In the genomic region with DNA sequence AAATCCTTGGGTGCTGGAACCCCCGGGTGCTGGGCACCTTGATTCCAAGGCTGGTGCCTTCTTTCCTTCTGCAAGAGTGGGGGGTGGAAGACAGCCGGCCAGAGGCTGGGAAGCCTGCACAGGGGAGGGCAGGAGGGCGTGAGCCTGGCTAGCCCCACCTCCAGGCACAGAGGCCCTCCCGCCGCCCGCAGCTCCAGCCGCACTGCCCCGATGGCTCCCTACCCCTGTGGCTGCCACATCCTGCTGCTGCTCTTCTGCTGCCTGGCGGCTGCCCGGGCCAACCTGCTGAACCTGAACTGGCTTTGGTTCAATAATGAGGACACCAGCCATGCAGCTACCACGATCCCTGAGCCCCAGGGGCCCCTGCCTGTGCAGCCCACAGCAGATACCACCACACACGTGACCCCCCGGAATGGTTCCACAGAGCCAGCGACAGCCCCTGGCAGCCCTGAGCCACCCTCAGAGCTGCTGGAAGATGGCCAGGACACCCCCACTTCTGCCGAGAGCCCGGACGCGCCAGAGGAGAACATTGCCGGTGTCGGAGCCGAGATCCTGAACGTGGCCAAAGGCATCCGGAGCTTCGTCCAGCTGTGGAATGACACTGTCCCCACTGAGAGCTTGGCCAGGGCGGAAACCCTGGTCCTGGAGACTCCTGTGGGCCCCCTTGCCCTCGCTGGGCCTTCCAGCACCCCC, we compare ENCODE assay signal across 8 cellular contexts. TPM values are rescaled to one million over a fixed set of nuclear protein-coding genes. Genes with fewer than 3 reads are reported as not detected.
A peak's percentile ranks its signal among the peaks of the same experiment; 100 is the strongest.
DNase-seq lines count a peak whose midpoint lies in the region; ATAC-seq and TF ChIP-seq lines count a peak whose summit lies in the region.

No MANE protein-coding gene starts in this region.

- H3T11ph ChIP-seq in H9 (ENCODE audit: low read length) = no peak overlapping the region

- H3K9me3 Mint-ChIP-seq in H9 = peaks cover 0 to 2% of the 10 kb centered on the region in 2 experiments; a peak in 3 of 5 replicates
- no peaks in the 10 kb centered on the region for H3K9me3 Mint-ChIP-seq in immature natural killer cell

- H3K36me3 Mint-ChIP-seq in H9 (ENCODE audit: insufficient read depth in 1 of 3, low read depth in 3 of 3) = peaks cover 11 to 20% (median 17%) of the 10 kb centered on the region in 3 experiments
- no peaks in the 10 kb centered on the region for H3K36me3 Mint-ChIP-seq in immature natural killer cell

- no peak overlapping the region for H2BK120ac ChIP-seq in H9 (ENCODE audit: low read depth, low read length, poor library complexity, severe bottlenecking)

- intact Hi-C loops in ovary (cut with DNase I) = loop anchor here in 1 of 4 donors (10.0 kb wide), 1 partner anchor 311 kb away; no protein-coding TSS in a partner anchor

- H2AK5ac ChIP-seq in H9 (ENCODE audit: insufficient read length, low read length) = no peak overlapping the region

- no peak overlapping the region for H2BK12ac ChIP-seq in H9 (ENCODE audit: insufficient read length, low read depth, low read length)

- H3K27me3 ChIP-seq in NT2/D1 (ENCODE audit: insufficient read depth, insufficient read length) = no peaks in the 10 kb centered on the region
- no peaks in the 10 kb centered on the region for H3K27me3 ChIP-seq in ovary
- no peaks in the 10 kb centered on the region for H3K27me3 ChIP-seq in H9 (ENCODE audit: insufficient read depth, low read length)

- no peak overlapping the region for H3K4ac ChIP-seq in H9 (ENCODE audit: low read depth, low read length)

- no peak overlapping the region for H4K91ac ChIP-seq in H9 (ENCODE audit: insufficient read length, low read depth, low read length)

- no peaks in the 10 kb centered on the region for H3K23me2 ChIP-seq in H9 (ENCODE audit: insufficient read length, low read depth, low read length, poor library complexity, severe bottlenecking)

- DNase-seq in CMK (ENCODE audit: low read depth) (peak; percentile 42), NT2/D1 (ENCODE audit: low read depth, low spot score) (no peak), ovary (peak in 3 of 5 donors; percentile 58 to 68 (median 58)), H9 (no peak), immature natural killer cell (no peak)

- peaks cover 9% of the 10 kb centered on the region; the same call in 1 of the 2 replicates for H3K79me2 ChIP-seq in H9 (ENCODE audit: insufficient read depth, low read length)

- H2BK5ac ChIP-seq in H9 (ENCODE audit: insufficient read length, low read length) = no peak overlapping the region

- no peak overlapping the region for H3K23ac ChIP-seq in H9 (ENCODE audit: insufficient read length, low read depth, low read length)

- no peak overlapping the region for H3K4me2 ChIP-seq in H9 (ENCODE audit: insufficient read depth, insufficient read length, low read length)

- H3K9me3 ChIP-seq in NT2/D1 (ENCODE audit: insufficient read depth, low read length) (peaks cover 10% of the 10 kb centered on the region; the same call in 1 of the 2 replicates), ovary (no peaks in the 10 kb centered on the region), H9 (ENCODE audit: control insufficient read depth, low read depth, low read length) (no peaks in the 10 kb centered on the region)

- no peak overlapping the region for H3K56ac ChIP-seq in H9 (ENCODE audit: insufficient read length, low read depth, low read length)

- peak; percentile 67 for ATAC-seq in esophagus mucosa
- ATAC-seq in GM18505 (IDR thresholded peaks at IDR 0.05; ENCODE audit: unreplicated experiment) = no peak
- no peak for ATAC-seq in HG03442 (IDR thresholded peaks at IDR 0.05; ENCODE audit: unreplicated experiment)

- H3K4me1 ChIP-seq in NT2/D1 (ENCODE audit: insufficient read depth, insufficient read length) = peaks cover 43% of the 10 kb centered on the region
- H3K4me1 ChIP-seq in ovary (ENCODE audit: insufficient read depth) = peaks cover 18% of the 10 kb centered on the region
- no peaks in the 10 kb centered on the region for H3K4me1 ChIP-seq in H9 (ENCODE audit: insufficient read depth, low read length)

- H3K14ac ChIP-seq in H9 (ENCODE audit: insufficient read depth, low read length) = no peak overlapping the region

- H3K36me3 ChIP-seq in NT2/D1 (ENCODE audit: insufficient read depth, insufficient read length, low read length) (peaks cover 90% of the 10 kb centered on the region), ovary (no peaks in the 10 kb centered on the region)

- H3K27ac ChIP-seq in ovary (no peak overlapping the region), H9 (ENCODE audit: insufficient read length, low read depth, low read length) (no peak overlapping the region)

- peak overlapping the region in 1 of 3 experiments; percentile 68; a peak in 2 of 7 replicates for H3K27ac Mint-ChIP-seq in H9
- no peak overlapping the region for H3K27ac Mint-ChIP-seq in immature natural killer cell

- TF ChIP-seq EP300 in ovary (IDR thresholded peaks at IDR 0.05) = no peak

- 16 to 25% (median 22%) methylated on average over 25 to 26 of the region's 26 CpGs for WGBS in ovary, 3 donors
- WGBS in H9 (ENCODE audit: extremely low coverage, insufficient read length, low lambda C conversion rate) = no CpG with 5 or more reads among the region's 26 CpGs

- H3K18ac ChIP-seq in H9 (ENCODE audit: insufficient read length, low read depth, low read length) = no peak overlapping the region

- H3K4me3 Mint-ChIP-seq in H9 = no peak overlapping the region
- H3K4me3 Mint-ChIP-seq in immature natural killer cell = no peak overlapping the region

- H3K9ac ChIP-seq in NT2/D1 (ENCODE audit: insufficient read length, low read depth) = peak overlapping the region; percentile 6
- no peak overlapping the region for H3K9ac ChIP-seq in H9 (ENCODE audit: extremely low read depth, insufficient read length, low read length)

- H4K5ac ChIP-seq in H9 (ENCODE audit: insufficient read length, low read depth, low read length) = no peak overlapping the region

- H2AFZ ChIP-seq in H9 (ENCODE audit: low read length) = no peak overlapping the region

- TF ChIP-seq CTCF in ovary (IDR thresholded peaks at IDR 0.05) (no peak), H9 (conservative IDR thresholded peaks at IDR 0.05) (no peak)

- no peak overlapping the region for H4K8ac ChIP-seq in H9 (replicated peaks; ENCODE audit: insufficient read length, low read depth, low read length)

- H3K27me3 Mint-ChIP-seq in H9 (ENCODE audit: low read depth) (no peaks in the 10 kb centered on the region), immature natural killer cell (ENCODE audit: low read depth in 3 of 3) (peaks cover 0 to 3% (median 3%) of the 10 kb centered on the region in 3 donors)

- peaks cover 2% of the 10 kb centered on the region for H3K79me1 ChIP-seq in H9 (ENCODE audit: insufficient read depth, low read depth, low read length, poor library complexity, severe bottlenecking)

- H2BK15ac ChIP-seq in H9 (ENCODE audit: low read depth, low read length) = no peak overlapping the region

- no peaks in the 10 kb centered on the region for H4K20me1 ChIP-seq in H9 (ENCODE audit: control insufficient read depth, insufficient read depth, insufficient read length)

- no peak overlapping the region for H2BK20ac ChIP-seq in H9 (ENCODE audit: low read depth, low read length, poor library complexity, severe bottlenecking)

- peaks cover 4 to 6% of the 10 kb centered on the region in 2 experiments; a peak in 2 of 4 replicates for H3K4me1 Mint-ChIP-seq in H9
- H3K4me1 Mint-ChIP-seq in immature natural killer cell = peaks cover 0 to 2% of the 10 kb centered on the region in 2 donors

- TF ChIP-seq POLR2A in ovary (IDR thresholded peaks at IDR 0.05) (no peak), GM18505 (IDR thresholded peaks at IDR 0.05; ENCODE audit: borderline replicate concordance, extremely low read depth, insufficient read depth, insufficient read length) (no peak)

- H3K4me3 ChIP-seq in NT2/D1 (ENCODE audit: insufficient read length, low read depth) = no peak overlapping the region
- peak overlapping the region; percentile 27 for H3K4me3 ChIP-seq in ovary

RNA-seq across cellular contexts. Expression of gene COL18A1, which starts 50.5 kb away (rescaled TPM):
- total RNA-seq in esophagus mucosa (26.7 TPM), ovary (100 to 1,000 TPM; 141 to 353 (median 270) TPM), H9 (2021) (232 and 234 TPM in 2 replicates)
- polyA plus RNA-seq in ovary (100 to 1,000 TPM in 1 of 2 donors, 10 to 100 TPM in 1; 11.1 to 201 TPM), immature natural killer cell (1 to 10 TPM in 1 of 3 donors, under 1 TPM in 2; 0.30 to 1.8 (median 0.46) TPM)

Comparison
In these comparisons a context has a peak if more than half of its experiments do, and no peak if none do; other contexts are left out.
1. DNase-seq: peak in CMK (single experiment) and ovary (3 of 5); none in NT2/D1 (single experiment), H9 (single experiment) and immature natural killer cell (0 of 3).